ENCODE assay signal across 2 cellular contexts in genomic region chr5:17005087-17005828, GRCh38.
TF ChIP-seq lines count a peak whose summit lies in the region.

No MANE protein-coding gene starts in this region.

TF ChIP-seq in SK-N-SH, 30 proteins besides CTCF, POLR2A, EP300 and RAD21:
- TF ChIP-seq EZH2phosphoT487 (IDR thresholded peaks at IDR 0.05; ENCODE audit: borderline replicate concordance, low read depth) (no peak), TAF1 (IDR thresholded peaks at IDR 0.05; ENCODE audit: borderline replicate concordance, low read depth, low read length) (no peak), SMC3 (IDR thresholded peaks at IDR 0.05; ENCODE audit: low read depth, low read length) (no peak), IRF3 (IDR thresholded peaks at IDR 0.05; ENCODE audit: low read depth, low read length) (no peak), NRF1 (IDR thresholded peaks at IDR 0.05; ENCODE audit: low read depth, low read length) (no peak), TCF12 (IDR thresholded peaks at IDR 0.05) (no peak), USF2 (IDR thresholded peaks at IDR 0.05; ENCODE audit: borderline replicate concordance, low read depth, low read length) (no peak), USF1 (IDR thresholded peaks at IDR 0.05; ENCODE audit: borderline replicate concordance, low read depth) (no peak)

TF ChIP-seq in SK-N-SH treated with all-trans-retinoic acid at 6 μM for 48 hours, 23 proteins besides CTCF, POLR2A, EP300 and RAD21:
- TF ChIP-seq TSHZ2 (CRISPR knock-in tag; IDR thresholded peaks at IDR 0.05) (no peak), SNAI2 (CRISPR knock-in tag; IDR thresholded peaks at IDR 0.05) (no peak), ZNF8 (CRISPR knock-in tag; IDR thresholded peaks at IDR 0.05) (no peak), ZNF565 (CRISPR knock-in tag; conservative IDR thresholded peaks at IDR 0.05; ENCODE audit: low read depth) (no peak), PPARA (CRISPR knock-in tag; IDR thresholded peaks at IDR 0.05; ENCODE audit: borderline replicate concordance) (no peak), ESRRG (CRISPR knock-in tag; IDR thresholded peaks at IDR 0.05) (no peak), ZNF70 (CRISPR knock-in tag; IDR thresholded peaks at IDR 0.05) (no peak)
